16 cellular contexts compared by ENCODE assay signal in the genomic region with DNA sequence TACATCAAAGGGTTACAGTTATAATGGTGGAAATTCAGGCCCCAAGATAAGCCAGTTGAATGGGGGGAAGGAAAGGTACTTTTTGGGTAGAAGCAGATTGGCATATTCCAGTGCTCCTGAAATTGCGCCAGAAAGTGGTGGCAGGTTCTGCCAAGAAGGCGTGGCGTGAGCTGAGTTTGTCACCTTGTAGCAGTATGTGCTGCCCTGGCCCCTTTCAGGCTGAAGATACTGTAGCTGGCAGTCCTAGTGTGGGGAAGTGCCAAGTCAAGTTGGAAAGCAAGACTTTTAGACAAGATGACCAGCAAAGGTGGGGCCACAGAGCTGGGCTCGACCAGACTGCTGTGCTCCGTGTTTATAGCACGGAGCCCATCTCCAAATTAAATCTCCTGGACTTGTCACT.
DNase-seq lines count a peak whose midpoint lies in the region; ATAC-seq, FAIRE-seq and TF ChIP-seq lines count a peak whose summit lies in the region.
"Had no signal": no experiment of that assay in that cellular context is flagged by ENCODE, and none has a peak within 500 bp of the region (broad histone marks: within the 10 kb centered on the region; RNA-seq: fewer than 3 reads in every experiment).

No MANE protein-coding gene starts in this region.

- peak; percentile 48 for FAIRE-seq in urothelium cell line (lab: Jason Lieb, UNC)
- FAIRE-seq: H54, HepG2 had no signal

- H3K4me3 ChIP-seq in heart left ventricle, result no peak overlapping the region
- H3K4me3 ChIP-seq: BLaER1 treated with 17β-estradiol and CSF1 and Interleukin-3, amounts not matched to agents 10 nM and 100 nM; GM23338 had no signal

- ATAC-seq in heart left ventricle, result peak in 3 of 4 donors; percentile 73 to 88 (median 82)
- ATAC-seq in left cardiac atrium, result peak in 1 of 2 donors; percentile 68
- ATAC-seq in memory B cell (ENCODE audit: low read depth), result no peak
- no peak for ATAC-seq in HG02885 (IDR thresholded peaks at IDR 0.05; ENCODE audit: poor library complexity, unreplicated experiment)
- ATAC-seq: CD8-positive, alpha-beta T cell; GM23338; HepG2 had no signal

- 60 to 75% (median 65%) methylated on average over 6 of the region's 6 CpGs for WGBS in heart left ventricle, 4 donors

- peaks cover 7% of the 10 kb centered on the region for H3K36me3 Mint-ChIP-seq in memory B cell
- H3K36me3 Mint-ChIP-seq: CD8-positive, alpha-beta T cell had no signal

- intact Hi-C loops in heart left ventricle (cut with DNase I) (no loop called here), left cardiac atrium (cut with DNase I) (no loop called here)

- H3K27me3 ChIP-seq in heart left ventricle, result no peaks in the 10 kb centered on the region
- H3K27me3 ChIP-seq: BLaER1 treated with 17β-estradiol and CSF1 and Interleukin-3, amounts not matched to agents 10 nM and 100 nM had no signal

- H3K36me3 ChIP-seq in heart left ventricle, result no peaks in the 10 kb centered on the region
- H3K36me3 ChIP-seq: BLaER1 treated with 17β-estradiol and CSF1 and Interleukin-3, amounts not matched to agents 10 nM and 100 nM had no signal

- no peak overlapping the region for H3K4me3 Mint-ChIP-seq in memory B cell
- H3K4me3 Mint-ChIP-seq: B cell; CD8-positive, alpha-beta T cell; GM23338 had no signal

- no peaks in the 10 kb centered on the region for H3K9me3 ChIP-seq in heart left ventricle

- H3K9me3 Mint-ChIP-seq in memory B cell, result peaks cover 7% of the 10 kb centered on the region
- H3K9me3 Mint-ChIP-seq: CD8-positive, alpha-beta T cell; GM23338 had no signal

- no peak for TF ChIP-seq CTCF in heart left ventricle (IDR thresholded peaks at IDR 0.05)

- no peak for TF ChIP-seq POLR2A in heart left ventricle (IDR thresholded peaks at IDR 0.05)

- H3K4me1 ChIP-seq in heart left ventricle, result peaks cover 0 to 5% (median 0%) of the 10 kb centered on the region in 12 donors

- H3K4me1 Mint-ChIP-seq in memory B cell, result peaks cover 19% of the 10 kb centered on the region
- H3K4me1 Mint-ChIP-seq: GM23338 had no signal

- H3K27me3 Mint-ChIP-seq in memory B cell, result peaks cover 7% of the 10 kb centered on the region

- H3K27ac Mint-ChIP-seq in memory B cell, result peak overlapping the region; percentile 85
- H3K27ac Mint-ChIP-seq: B cell; CD8-positive, alpha-beta T cell; GM23338 had no signal

- peak; percentile 11 to 64 (median 44) for DNase-seq in heart left ventricle
- peak; percentile 21 for DNase-seq in left cardiac atrium
- no peak for DNase-seq in memory B cell (ENCODE audit: low spot score in 2 of 2)
- DNase-seq in urothelium cell line (ENCODE audit: low spot score), result no peak
- no peak for DNase-seq in NCI-H1105 treated with DMSO at 0.1 percent for 48 hours (lab: John Stamatoyannopoulos, UW)
- DNase-seq: Calu3; CD8-positive, alpha-beta T cell; DMS79 treated with DMSO at 0.1 percent for 48 hours; GF-D8; HCEC 1CT had no signal

- H3K27ac ChIP-seq in heart left ventricle, result no peak overlapping the region
- H3K27ac ChIP-seq: BLaER1 treated with 17β-estradiol and CSF1 and Interleukin-3, amounts not matched to agents 10 nM and 100 nM had no signal

Comparison
In these comparisons a context has a peak if more than half of its experiments do, and no peak if none do; other contexts are left out.
1. ATAC-seq: peak in heart left ventricle (3 of 4); none in memory B cell (single experiment) and HG02885 (single experiment).
2. DNase-seq: peak in heart left ventricle (5 of 5) and left cardiac atrium (single experiment); none in memory B cell (0 of 2), urothelium cell line (single experiment) and NCI-H1105 treated with DMSO at 0.1 percent for 48 hours (single experiment).